In genomic region chr6:121436172-121436965, GRCh38 we compare ENCODE assay signal across 8 cellular contexts. TPM values are rescaled to one million over a fixed set of nuclear protein-coding genes. Genes with fewer than 3 reads are reported as not detected.
A peak's percentile ranks its signal among the peaks of the same experiment; 100 is the strongest.
DNase-seq lines count a peak whose midpoint lies in the region; ATAC-seq and TF ChIP-seq lines count a peak whose summit lies in the region.

No MANE protein-coding gene starts in this region.

- no peaks in the 10 kb centered on the region for H3K9me3 ChIP-seq in BLaER1 treated with 17β-estradiol and CSF1 and Interleukin-3, amounts not matched to agents 10 nM and 100 nM (replicated peaks in 1 of 11)
- H3K9me3 ChIP-seq in Panc1 (ENCODE audit: control insufficient read depth, insufficient read depth, low read depth, low read length): no peaks in the 10 kb centered on the region

- H3K36me3 ChIP-seq in BLaER1 treated with 17β-estradiol and CSF1 and Interleukin-3, amounts not matched to agents 10 nM and 100 nM: no peaks in the 10 kb centered on the region
- no peaks in the 10 kb centered on the region for H3K36me3 ChIP-seq in Panc1 (ENCODE audit: control insufficient read depth, insufficient read depth, low read length)

- H3K36me3 Mint-ChIP-seq in nephron progenitor cell (ENCODE audit: low read depth): peaks cover 12% of the 10 kb centered on the region

- peak overlapping the region in 10 of 11 experiments; percentile 55 to 88 (median 82); a peak in 19 of 22 replicates for H3K27ac ChIP-seq in BLaER1 treated with 17β-estradiol and CSF1 and Interleukin-3, amounts not matched to agents 10 nM and 100 nM
- H3K27ac ChIP-seq in Panc1 (ENCODE audit: low read length): no peak overlapping the region

- DNase-seq in Panc1 (ENCODE audit: low read depth, low spot score) (no peak), epithelial cell of esophagus (ENCODE audit: low read depth) (peak; percentile 13), nephron progenitor cell (peak; percentile 14), GM19238 (ENCODE audit: insufficient read length, low spot score) (no peak), GM10266 (ENCODE audit: extremely low spot score) (no peak)
- DNase-seq in central memory CD4-positive, alpha-beta T cell: no peak

- peak overlapping the region; percentile 72 to 93 (median 83) for H3K9ac ChIP-seq in BLaER1 treated with 17β-estradiol and CSF1 and Interleukin-3, amounts not matched to agents 10 nM and 100 nM

- H3K27me3 Mint-ChIP-seq in nephron progenitor cell (ENCODE audit: low read depth, poor library complexity): no peaks in the 10 kb centered on the region

- CTCF ChIA-PET in Panc1 (lab: Charles Lee): no interaction called here

- H3K27me3 ChIP-seq in BLaER1 treated with 17β-estradiol and CSF1 and Interleukin-3, amounts not matched to agents 10 nM and 100 nM: no peaks in the 10 kb centered on the region; a peak in 2 of 22 replicates
- H3K27me3 ChIP-seq in Panc1 (ENCODE audit: control insufficient read depth, insufficient read depth, low read length): peaks cover 36% of the 10 kb centered on the region

- peak overlapping the region; percentile 59 to 83 (median 78) for H3K4me3 ChIP-seq in BLaER1 treated with 17β-estradiol and CSF1 and Interleukin-3, amounts not matched to agents 10 nM and 100 nM
- H3K4me3 ChIP-seq in Panc1 (ENCODE audit: low read depth in 2 of 2, low read length in 2 of 2): peak overlapping the region; percentile 45 to 64
- peak overlapping the region; percentile 90 for H3K4me3 ChIP-seq in epithelial cell of esophagus (ENCODE audit: low read length)

- H3K4me1 Mint-ChIP-seq in nephron progenitor cell: peaks cover 51% of the 10 kb centered on the region

- in situ Hi-C loops in Panc1 (cut with HindIII; ENCODE audit: low pct_unique_long_range_greater_than_20kb, low sequenced_read_pairs): no loop called here

- peak overlapping the region; percentile 98 for H3K4me3 Mint-ChIP-seq in nephron progenitor cell

- BruUV-seq in Panc1 (replicated peaks; lab: Mats Ljungman, UMichigan): TSS peak; percentile 81

- H3K9me3 Mint-ChIP-seq in nephron progenitor cell: no peaks in the 10 kb centered on the region

- H4K20me1 ChIP-seq in BLaER1 treated with 17β-estradiol and CSF1 and Interleukin-3, amounts not matched to agents 10 nM and 100 nM: peaks cover 0 to 20% (median 7%) of the 10 kb centered on the region in 11 experiments; a peak in 7 of 22 replicates

- POLR2A ChIA-PET in Panc1 (lab: Charles Lee): no interaction called here

- ATAC-seq in Panc1: no peak
- no peak for ATAC-seq in GM19351 (IDR thresholded peaks at IDR 0.05; ENCODE audit: unreplicated experiment)

- H3K4me2 ChIP-seq in BLaER1 treated with 17β-estradiol and CSF1 and Interleukin-3, amounts not matched to agents 10 nM and 100 nM: peak overlapping the region; percentile 77 to 100 (median 85)

- peak overlapping the region; percentile 99 for H3K27ac Mint-ChIP-seq in nephron progenitor cell

- intact Hi-C loops in Panc1 (cut with micrococcal nuclease; ENCODE audit: unreplicated experiment): loop anchor here (10.0 kb wide), 3 partner anchors 408 to 1098 kb away; no protein-coding TSS in a partner anchor

- no peak for TF ChIP-seq CTCF in Panc1 (IDR thresholded peaks at IDR 0.05)
- TF ChIP-seq CTCF in epithelial cell of esophagus (IDR thresholded peaks at IDR 0.05; ENCODE audit: insufficient read depth, low read depth, low read length, missing control alignments): no peak
- TF ChIP-seq CTCF in nephron progenitor cell (IDR thresholded peaks at IDR 0.05): no peak
- TF ChIP-seq CTCF in GM10266 (IDR thresholded peaks at IDR 0.05; ENCODE audit: control insufficient read depth, insufficient read depth, low read depth, missing control alignments): no peak

- H3K4me1 ChIP-seq in BLaER1 treated with 17β-estradiol and CSF1 and Interleukin-3, amounts not matched to agents 10 nM and 100 nM: peaks cover 17 to 49% (median 43%) of the 10 kb centered on the region in 10 experiments
- H3K4me1 ChIP-seq in Panc1 (ENCODE audit: control insufficient read depth, insufficient read depth, low read length): peaks cover 5% of the 10 kb centered on the region; the same call in 1 of the 2 replicates

RNA-seq across cellular contexts. Expression of gene GJA1, which starts 0.9 kb away (rescaled TPM):
- total RNA-seq in Panc1 (2021; ENCODE audit: unreplicated experiment): 3.8 TPM
- polyA plus RNA-seq in Panc1 (2012; ENCODE audit: insufficient read length): 1.8 TPM

Comparison
In these comparisons a context has a peak if more than half of its experiments do, and no peak if none do; other contexts are left out.
1. DNase-seq: peak in epithelial cell of esophagus (single experiment) and nephron progenitor cell (single experiment); none in Panc1 (single experiment), central memory CD4-positive, alpha-beta T cell (single experiment), GM19238 (single experiment) and GM10266 (single experiment).
2. Peak in every context shown above with its lines, with median percentiles within 50 percentile points of each other: H3K4me3 ChIP-seq.